10 cellular contexts compared by ENCODE assay signal in the genomic region with DNA sequence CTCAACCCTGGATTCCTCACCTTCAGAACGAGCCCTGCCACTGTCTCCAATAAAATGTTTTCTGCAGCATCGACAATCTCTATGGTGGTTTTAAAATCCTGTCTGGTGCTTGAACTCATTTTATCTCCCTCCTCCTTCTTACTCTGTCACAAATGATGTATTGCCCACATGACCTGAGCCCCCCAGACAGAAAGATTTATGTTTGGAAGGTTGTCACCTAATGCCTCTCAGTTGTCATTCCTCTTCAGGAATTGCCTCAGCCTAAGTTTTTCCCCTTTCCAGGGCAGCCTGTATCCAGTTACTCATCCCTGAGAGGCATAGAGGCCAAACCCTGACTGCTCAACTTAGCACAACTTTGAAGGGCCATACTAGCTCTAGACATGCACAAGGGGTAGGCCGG. TPM values are rescaled to one million over a fixed set of nuclear protein-coding genes. Genes with fewer than 3 reads are reported as not detected.
"Had no signal": no experiment of that assay in that cellular context is flagged by ENCODE, and none has a peak within 500 bp of the region (broad histone marks: within the 10 kb centered on the region; RNA-seq: fewer than 3 reads in every experiment).

No MANE protein-coding gene starts in this region.

- H3K9ac ChIP-seq: GM23248 had no signal

- H3K36me3 ChIP-seq: HAP-1 had no signal

- FAIRE-seq: HepG2 had no signal

- DNase-seq: GM23248, GOT3, H7 had no signal

- H3K4me1 ChIP-seq: HAP-1 had no signal

- H2AFZ ChIP-seq: GM23248 had no signal

- H3K27ac ChIP-seq: GM23248, HL-60 had no signal

- H3K4me3 ChIP-seq: GM23248, HAP-1 had no signal

- ATAC-seq: HCT116, HepG2 had no signal

- H3K9me3 ChIP-seq: HAP-1 had no signal

RNA-seq across cellular contexts. Expression of gene GPX5, which starts 9.2 kb away (rescaled TPM):
- total RNA-seq: GM23248, H4, H7, HepG2, HT1080 had no signal
- polyA plus RNA-seq: GM23248, HepG2, IgD-negative memory B cell had no signal

RNA-seq across cellular contexts. Expression of gene GPX6, which starts 19.3 kb away (rescaled TPM):
- total RNA-seq: GM23248, H4, H7, HepG2, HT1080 had no signal
- polyA plus RNA-seq: GM23248, HepG2, IgD-negative memory B cell had no signal
